ENCODE assay signal across 26 cellular contexts in genomic region chr7:94829987-94830386, GRCh38.
"Had no signal": no experiment of that assay in that cellular context is flagged by ENCODE, and none has a peak within 500 bp of the region (broad histone marks: within the 10 kb centered on the region; RNA-seq: fewer than 3 reads in every experiment).

No MANE protein-coding gene starts in this region.

- H3K9me3 ChIP-seq: colonic mucosa, esophagus squamous epithelium, gastrocnemius medialis, lower lobe of right lung, mucosa of descending colon had no signal

- DNase-seq: colonic mucosa; cortex of kidney; effector CD8-positive, alpha-beta T cell; effector memory CD8-positive, alpha-beta T cell; endodermal cell; erythroblast; esophagus squamous epithelium; foreskin fibroblast; foreskin melanocyte; gastrocnemius medialis; glutamatergic neuron; head of caudate nucleus; heart right ventricle; hippocampal formation; left cardiac atrium; left lung; left ventricle myocardium superior; lower lobe of right lung; mesenchymal stem cell; mucosa of descending colon; naive B cell had no signal

- H3K4me3 ChIP-seq: colonic mucosa, esophagus squamous epithelium, gastrocnemius medialis, heart right ventricle, left lung, lower lobe of right lung, mucosa of descending colon had no signal

- H3K36me3 ChIP-seq: colonic mucosa, esophagus squamous epithelium, gastrocnemius medialis, heart right ventricle, left lung, lower lobe of right lung had no signal

- FAIRE-seq: endometrium, islet of Langerhans, keratinocyte had no signal

- H3K27me3 ChIP-seq: colonic mucosa, esophagus squamous epithelium, gastrocnemius medialis, heart right ventricle, left lung had no signal

- H3K4me1 ChIP-seq: colonic mucosa, esophagus squamous epithelium, gastrocnemius medialis, heart right ventricle, left lung, lower lobe of right lung had no signal

- ATAC-seq: effector memory CD8-positive, alpha-beta T cell; esophagus mucosa; gastrocnemius medialis; heart right ventricle; left cardiac atrium; left lung; left ventricle myocardium superior; lower lobe of right lung; mucosa of descending colon had no signal

- H3K27ac ChIP-seq: colonic mucosa, epithelial cell of prostate, esophagus squamous epithelium, gastrocnemius medialis, heart right ventricle, left lung, lower lobe of right lung had no signal
